ENCODE assay signal across 15 cellular contexts in the genomic region with DNA sequence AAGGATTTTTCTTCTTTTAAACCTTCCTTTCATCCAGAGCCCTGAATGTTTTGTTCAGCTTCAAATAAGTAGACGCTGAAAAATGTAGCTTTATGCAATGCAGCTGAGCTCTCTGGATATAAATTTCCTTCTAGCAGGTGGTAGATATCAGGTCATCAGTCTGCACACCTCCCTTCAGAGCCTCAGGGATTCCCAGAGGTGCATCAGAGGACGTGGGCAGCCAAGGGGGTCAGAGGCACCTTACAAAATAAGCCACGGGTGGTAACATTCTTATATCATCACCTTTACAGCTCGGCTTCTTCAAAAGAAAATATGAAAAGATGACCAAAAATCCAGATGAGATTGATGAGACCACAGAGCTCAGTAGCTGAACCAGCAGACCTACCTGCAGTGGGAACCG.
"Had no signal": no experiment of that assay in that cellular context is flagged by ENCODE, and none has a peak within 500 bp of the region (broad histone marks: within the 10 kb centered on the region; RNA-seq: fewer than 3 reads in every experiment).

No MANE protein-coding gene starts in this region.

- H3K27me3 ChIP-seq: foreskin keratinocyte, heart left ventricle, upper lobe of left lung had no signal

- H3K27ac ChIP-seq: coronary artery, foreskin keratinocyte, heart left ventricle, upper lobe of left lung had no signal

- H3K4me3 Mint-ChIP-seq: natural killer cell had no signal

- H3K9me3 ChIP-seq: heart left ventricle, mucosa of descending colon, upper lobe of left lung had no signal

- H3K9me3 Mint-ChIP-seq: activated T-cell treated with anti-CD3 and anti-CD28 coated beads, Interleukin-2, amount 50 U/mL, for 4 hours; natural killer cell; T-cell had no signal

- ATAC-seq: foreskin keratinocyte, heart left ventricle, left colon, mucosa of descending colon had no signal

- H3K4me1 ChIP-seq: foreskin keratinocyte had no signal

- H3K4me3 ChIP-seq: coronary artery, heart left ventricle, mucosa of descending colon, upper lobe of left lung had no signal

- H3K27me3 Mint-ChIP-seq: T-cell had no signal

- FAIRE-seq: endothelial cell of umbilical vein had no signal

- H3K4me1 Mint-ChIP-seq: natural killer cell had no signal

- DNase-seq: activated CD4-positive, CD25-positive, alpha-beta regulatory T cell; activated gamma-delta T cell treated with Interleukin-2 at 50 U/mL for 16 hours; activated T-cell treated with anti-CD3 and anti-CD28 coated beads, Interleukin-2, amount 50 U/mL, for 4 hours; caudate nucleus; effector CD4-positive, alpha-beta T cell; foreskin keratinocyte; heart left ventricle; left colon; mucosa of descending colon; natural killer cell; posterior cingulate gyrus; T-cell; upper lobe of left lung had no signal

- H3K36me3 Mint-ChIP-seq: natural killer cell, T-cell had no signal

- H3K27ac Mint-ChIP-seq: natural killer cell had no signal
